Comparison of ENCODE assay signal across 1 cellular context in genomic region chr14:51939727-51940126, GRCh38.
TF ChIP-seq lines count a peak whose summit lies in the region.

No MANE protein-coding gene starts in this region.

TF ChIP-seq in HepG2, 621 proteins besides CTCF, POLR2A, EP300 and RAD21 (continued from another document):
- TF ChIP-seq REST (IDR thresholded peaks at IDR 0.05; ENCODE audit: borderline replicate concordance in 1 of 2, low read depth in 1 of 2, low read length in 2 of 2) (no peak), ZNF670 (CRISPR knock-in tag; IDR thresholded peaks at IDR 0.05; ENCODE audit: borderline replicate concordance) (no peak), ZNF280D (CRISPR knock-in tag; IDR thresholded peaks at IDR 0.05) (no peak), RFX3 (CRISPR knock-in tag; IDR thresholded peaks at IDR 0.05) (no peak), FLYWCH1 (CRISPR knock-in tag; IDR thresholded peaks at IDR 0.05) (no peak), ZNF251 (CRISPR knock-in tag; IDR thresholded peaks at IDR 0.05) (no peak), THYN1 (CRISPR knock-in tag; IDR thresholded peaks at IDR 0.05; ENCODE audit: borderline replicate concordance, low read depth) (no peak), NFKB2 (CRISPR knock-in tag; IDR thresholded peaks at IDR 0.05; ENCODE audit: borderline replicate concordance) (no peak), SETDB1 (CRISPR knock-in tag; IDR thresholded peaks at IDR 0.05; ENCODE audit: borderline replicate concordance) (no peak), ELF1 (CRISPR knock-in tag; IDR thresholded peaks at IDR 0.05) (no peak), ZNF761 (CRISPR knock-in tag; conservative IDR thresholded peaks at IDR 0.05) (no peak), ATAD3A (CRISPR knock-in tag; IDR thresholded peaks at IDR 0.05) (no peak)
